ENCODE assay signal across 21 cellular contexts in the genomic region with DNA sequence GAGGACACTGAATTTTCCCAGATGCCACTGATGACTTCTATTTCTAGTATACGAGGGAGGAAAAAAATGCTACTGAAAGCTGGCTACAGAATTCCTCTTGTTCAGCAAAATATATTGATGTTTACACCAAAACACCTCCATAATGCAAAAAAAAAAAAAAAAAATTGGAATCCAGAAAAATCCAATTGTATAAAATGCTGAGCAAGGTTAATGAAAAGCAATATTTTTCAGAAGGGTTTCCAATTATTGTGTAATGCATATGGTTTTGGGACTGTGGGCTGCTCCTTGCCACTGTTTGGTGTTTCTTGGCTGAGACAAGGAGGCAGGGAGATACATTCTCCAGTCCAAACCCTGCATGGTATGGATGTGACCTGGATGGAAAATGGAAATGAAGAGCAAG.
DNase-seq lines count a peak whose midpoint lies in the region; ATAC-seq, FAIRE-seq and TF ChIP-seq lines count a peak whose summit lies in the region.
"Had no signal": no experiment of that assay in that cellular context is flagged by ENCODE, and none has a peak within 500 bp of the region (broad histone marks: within the 10 kb centered on the region; RNA-seq: fewer than 3 reads in every experiment).

No MANE protein-coding gene starts in this region.

- H2BK5ac ChIP-seq in IMR-90 (ENCODE audit: low read depth, low read length, poor library complexity, severe bottlenecking), result no peak overlapping the region

- POLR2A ChIA-PET in A549 (lab: Yijun Ruan, JAX), result no interaction called here
- POLR2A ChIA-PET in IMR-90 (lab: Charles Lee; ENCODE audit: unreplicated experiment), result interaction anchor here (0.6 kb wide), 1 partner anchor 1235 kb away, joined by 9 read pairs; no protein-coding TSS in a partner anchor

- TF ChIP-seq POLR2A in A549 (IDR thresholded peaks at IDR 0.05; ENCODE audit: low read length), result no peak
- TF ChIP-seq POLR2A in IMR-90 (IDR thresholded peaks at IDR 0.05; ENCODE audit: low read depth, low read length), result no peak

- no peak overlapping the region for H4K91ac ChIP-seq in IMR-90 (ENCODE audit: insufficient read depth, low read depth, low read length)

- no peak overlapping the region for H3K23ac ChIP-seq in IMR-90 (ENCODE audit: low read depth, low read length)

- H2AFZ ChIP-seq in IMR-90 (replicated peaks; ENCODE audit: low read length, poor library complexity), result no peak overlapping the region

- no peak overlapping the region for H4K8ac ChIP-seq in IMR-90 (ENCODE audit: low read depth in 2 of 2, low read length in 2 of 2)

- H4K5ac ChIP-seq in IMR-90 (ENCODE audit: low read depth, low read length), result no peak overlapping the region

- no TSS peak for BruUV-seq in IMR-90 (replicated peaks; lab: Mats Ljungman, UMichigan)

- dilution Hi-C loops in IMR-90 (cut with HindIII; ENCODE audit: low sequenced_read_pairs, unreplicated experiment), result no loop called here

- TF ChIP-seq EP300 in A549 (IDR thresholded peaks at IDR 0.05), result no peak

- no peak for FAIRE-seq in A549 (lab: Jason Lieb, UNC)
- peak; percentile 9 for FAIRE-seq in urothelium cell line (lab: Jason Lieb, UNC)
- FAIRE-seq: A204.1, D721Med, G401.6, GM12878, GM12892, GM18507 had no signal

- no peaks in the 10 kb centered on the region for H4K20me1 ChIP-seq in IMR-90 (ENCODE audit: insufficient read depth, low read length)
- H4K20me1 ChIP-seq: BLaER1 treated with 17β-estradiol and CSF1 and Interleukin-3, amounts not matched to agents 10 nM and 100 nM had no signal

- H3K18ac ChIP-seq in IMR-90 (ENCODE audit: low read depth, low read length), result no peak overlapping the region

- DNase-seq in A549 (ENCODE audit: low read depth in 1 of 2, low spot score in 1 of 2), result no peak
- no peak for DNase-seq in IMR-90
- no peak for DNase-seq in urothelium cell line (ENCODE audit: low spot score)
- no peak for DNase-seq in kidney glomerular epithelial cell (lab: John Stamatoyannopoulos, UW)
- DNase-seq in activated T-cell treated with anti-CD3 and anti-CD28 coated beads for 4 hours, result no peak
- DNase-seq: 8988T; AML-193; Caco-2; Calu3; CD4-positive, alpha-beta T cell; CD8-positive, alpha-beta T cell; DMS79 treated with DMSO at 0.1 percent for 48 hours; GF-D8 had no signal

- no peak overlapping the region for H2BK20ac ChIP-seq in IMR-90 (ENCODE audit: low read depth, low read length)

- H2BK15ac ChIP-seq in IMR-90 (ENCODE audit: low read depth, low read length), result no peak overlapping the region

- TF ChIP-seq RAD21 in A549 (conservative IDR thresholded peaks at IDR 0.05 in 1 of 2, IDR thresholded peaks at IDR 0.05 in 1 of 2), result no peak
- no peak for TF ChIP-seq RAD21 in IMR-90 (IDR thresholded peaks at IDR 0.05; ENCODE audit: low read length)

- H3K27ac ChIP-seq in A549 (no peak overlapping the region), IMR-90 (ENCODE audit: insufficient read depth, low read length) (no peak overlapping the region)
- H3K27ac ChIP-seq: BLaER1 treated with 17β-estradiol and CSF1 and Interleukin-3, amounts not matched to agents 10 nM and 100 nM; C4-2B had no signal

- H3K4me1 ChIP-seq in A549, result no peaks in the 10 kb centered on the region
- H3K4me1 ChIP-seq in IMR-90 (ENCODE audit: control insufficient read depth, insufficient read depth, low read length), result no peaks in the 10 kb centered on the region
- H3K4me1 ChIP-seq: BLaER1 treated with 17β-estradiol and CSF1 and Interleukin-3, amounts not matched to agents 10 nM and 100 nM; Caco-2 had no signal

- H3K14ac ChIP-seq in IMR-90 (replicated peaks; ENCODE audit: low read depth, low read length), result no peak overlapping the region

- ATAC-seq in A549 (no peak), IMR-90 (ENCODE audit: low read depth) (no peak)
- ATAC-seq: CD8-positive, alpha-beta T cell; GM12878 had no signal

- H3K9ac ChIP-seq in IMR-90 (ENCODE audit: low read depth, low read length), result no peak overlapping the region
- H3K9ac ChIP-seq: BLaER1 treated with 17β-estradiol and CSF1 and Interleukin-3, amounts not matched to agents 10 nM and 100 nM had no signal

- no peak for TF ChIP-seq CTCF in A549 (IDR thresholded peaks at IDR 0.05)
- TF ChIP-seq CTCF in IMR-90 (conservative IDR thresholded peaks at IDR 0.05; ENCODE audit: low read depth, low read length), result no peak

- intact Hi-C loops in IMR-90 (cut with micrococcal nuclease), result no loop called here

- CTCF ChIA-PET in A549 (lab: Yijun Ruan, JAX), result no interaction called here
- CTCF ChIA-PET in IMR-90 (lab: Yijun Ruan, JAX), result no interaction called here

- no peak overlapping the region for H3K4ac ChIP-seq in IMR-90 (ENCODE audit: low read depth, low read length)

- H3K56ac ChIP-seq in IMR-90 (ENCODE audit: extremely low read depth, insufficient read depth, low read length), result no peak overlapping the region

- H2AK9ac ChIP-seq in IMR-90 (replicated peaks; ENCODE audit: low read depth, low read length, poor library complexity), result no peak overlapping the region

- H2AK5ac ChIP-seq in IMR-90 (ENCODE audit: low read depth, low read length), result no peak overlapping the region

- 9% methylated on average over 1 of the region's 1 CpG for WGBS in A549 (ENCODE audit: missing lambda C conversion rate)
- no CpG with 5 or more reads among the region's 1 CpG for WGBS in IMR-90 (ENCODE audit: extremely low coverage in 2 of 2, insufficient read length in 1 of 2), 2 experiments

- in situ Hi-C loops in IMR-90 (cut with MboI; ENCODE audit: low sequenced_read_pairs), result no loop called here

- H3K79me1 ChIP-seq in IMR-90 (ENCODE audit: low read depth in 1 of 2, low read length in 2 of 2), result no peaks in the 10 kb centered on the region

- H3K9me3 ChIP-seq in A549 (no peaks in the 10 kb centered on the region), IMR-90 (ENCODE audit: control insufficient read depth, insufficient read depth, low read length) (no peaks in the 10 kb centered on the region)
- H3K9me3 ChIP-seq: BLaER1 treated with 17β-estradiol and CSF1 and Interleukin-3, amounts not matched to agents 10 nM and 100 nM; Caco-2 had no signal

- no peaks in the 10 kb centered on the region; the same call in 1 of the 2 replicates for H3K9me1 ChIP-seq in IMR-90 (ENCODE audit: insufficient read depth, low read length)

- H3K4me3 ChIP-seq in A549 (no peak overlapping the region), IMR-90 (ENCODE audit: insufficient read depth, low read depth, low read length) (no peak overlapping the region)
- H3K4me3 ChIP-seq: BLaER1 treated with 17β-estradiol and CSF1 and Interleukin-3, amounts not matched to agents 10 nM and 100 nM; GM12878 had no signal

- no peak overlapping the region for H2BK120ac ChIP-seq in IMR-90 (ENCODE audit: low read depth, low read length)

- H3K36me3 ChIP-seq in IMR-90 (ENCODE audit: control insufficient read depth, insufficient read depth, low read length), result no peaks in the 10 kb centered on the region
- H3K36me3 ChIP-seq: BLaER1 treated with 17β-estradiol and CSF1 and Interleukin-3, amounts not matched to agents 10 nM and 100 nM had no signal

- H3K27me3 ChIP-seq in IMR-90 (ENCODE audit: control insufficient read depth, insufficient read depth, low read length), result no peaks in the 10 kb centered on the region
- H3K27me3 ChIP-seq: BLaER1 treated with 17β-estradiol and CSF1 and Interleukin-3, amounts not matched to agents 10 nM and 100 nM had no signal

- H3K4me2 ChIP-seq in A549, result no peak overlapping the region
- H3K4me2 ChIP-seq in IMR-90 (ENCODE audit: low read depth, low read length), result no peak overlapping the region
- H3K4me2 ChIP-seq: BLaER1 treated with 17β-estradiol and CSF1 and Interleukin-3, amounts not matched to agents 10 nM and 100 nM had no signal

TF ChIP-seq in A549, 52 proteins besides CTCF, POLR2A, EP300 and RAD21:
- TF ChIP-seq CEBPB (IDR thresholded peaks at IDR 0.05), result no peak
- peak; percentile 61 for TF ChIP-seq MAFK (IDR thresholded peaks at IDR 0.05; ENCODE audit: partially characterized antibody)
- no peak for TF ChIP-seq HDAC2 (IDR thresholded peaks at IDR 0.05)
- no peak for TF ChIP-seq SREBF2 (IDR thresholded peaks at IDR 0.05)
- TF ChIP-seq ESRRA (IDR thresholded peaks at IDR 0.05; ENCODE audit: borderline replicate concordance, low read length), result no peak
- TF ChIP-seq HEYL (CRISPR knock-in tag; IDR thresholded peaks at IDR 0.05), result no peak

TF ChIP-seq in IMR-90, 13 proteins besides CTCF, POLR2A, EP300 and RAD21:
- TF ChIP-seq, protein P1, sequence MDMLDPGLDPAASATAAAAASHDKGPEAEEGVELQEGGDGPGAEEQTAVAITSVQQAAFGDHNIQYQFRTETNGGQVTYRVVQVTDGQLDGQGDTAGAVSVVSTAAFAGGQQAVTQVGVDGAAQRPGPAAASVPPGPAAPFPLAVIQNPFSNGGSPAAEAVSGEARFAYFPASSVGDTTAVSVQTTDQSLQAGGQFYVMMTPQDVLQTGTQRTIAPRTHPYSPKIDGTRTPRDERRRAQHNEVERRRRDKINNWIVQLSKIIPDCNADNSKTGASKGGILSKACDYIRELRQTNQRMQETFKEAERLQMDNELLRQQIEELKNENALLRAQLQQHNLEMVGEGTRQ (IDR thresholded peaks at IDR 0.05; ENCODE audit: low read depth, low read length), result no peak
- TF ChIP-seq MAFK (IDR thresholded peaks at IDR 0.05; ENCODE audit: low read depth, low read length), result peak; percentile 28
